Comparison of ENCODE assay signal across 21 cellular contexts in the genomic region with DNA sequence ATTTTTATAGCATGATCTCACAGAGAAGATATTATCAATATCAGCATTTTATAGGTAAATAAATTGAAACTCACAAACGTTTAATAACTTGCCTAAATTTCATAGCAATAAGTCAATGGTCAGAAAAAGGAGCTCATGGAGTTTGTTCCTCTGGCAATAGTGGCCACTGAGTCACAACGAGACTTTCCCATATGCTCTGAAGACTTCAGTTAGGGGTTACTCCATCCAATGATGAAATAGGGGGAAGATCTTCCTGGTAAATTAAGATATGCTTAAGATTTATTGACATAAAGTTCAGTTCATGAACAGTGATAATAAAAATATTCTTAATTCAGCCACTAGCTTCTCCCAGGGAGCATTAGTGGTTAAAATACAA. TPM values are rescaled to one million over a fixed set of nuclear protein-coding genes. Genes with fewer than 3 reads are reported as not detected.
"Had no signal": no experiment of that assay in that cellular context is flagged by ENCODE, and none has a peak within 500 bp of the region (broad histone marks: within the 10 kb centered on the region; RNA-seq: fewer than 3 reads in every experiment).

No MANE protein-coding gene starts in this region.

- H3K9me3 ChIP-seq: mucosa of descending colon, neutrophil, thyroid gland, uterus had no signal

- H3K36me3 ChIP-seq: neutrophil, thyroid gland, upper lobe of left lung, uterus had no signal

- H3K27ac ChIP-seq: neutrophil, thyroid gland, upper lobe of left lung had no signal

- ATAC-seq: left lobe of liver; mucosa of descending colon; naive thymus-derived CD8-positive, alpha-beta T cell; sciatic nerve had no signal

- H3K4me3 ChIP-seq: mucosa of descending colon, skin epidermis, thyroid gland, upper lobe of left lung, uterus had no signal

- H3K27me3 ChIP-seq: neutrophil, thyroid gland, upper lobe of left lung, uterus had no signal

- H3K4me1 ChIP-seq: thyroid gland, upper lobe of left lung, uterus had no signal

- FAIRE-seq: colon, frontal cortex had no signal

- DNase-seq: dermis blood vessel endothelial cell; erythroblast; islet precursor cell; mucosa of descending colon; naive thymus-derived CD8-positive, alpha-beta T cell; stimulated activated CD4-positive, alpha-beta T cell treated with anti-CD3 and anti-CD28 coated beads, Interleukin-2, amount 100 ng/mL, for 48 hours; stimulated activated naive CD4-positive, alpha-beta T cell treated with Interleukin-2 at 50 U/mL for 16 hours; thyroid gland; upper lobe of left lung had no signal

RNA-seq across cellular contexts. Expression of a gene that starts 43.5 kb away (rescaled TPM):
- total RNA-seq: dermis blood vessel endothelial cell; glomerular endothelial cell; left lobe of liver; mammary epithelial cell; naive thymus-derived CD8-positive, alpha-beta T cell; osteocyte; pulmonary artery endothelial cell; thyroid gland had no signal
- polyA plus RNA-seq: mammary epithelial cell; naive thymus-derived CD8-positive, alpha-beta T cell; neural cell had no signal
